8 cellular contexts compared by ENCODE assay signal in genomic region chr14:49692895-49693737, GRCh38. TPM values are rescaled to one million over a fixed set of nuclear protein-coding genes. Genes with fewer than 3 reads are reported as not detected.
DNase-seq lines count a peak whose midpoint lies in the region; TF ChIP-seq lines count a peak whose summit lies in the region.

A gene with protein sequence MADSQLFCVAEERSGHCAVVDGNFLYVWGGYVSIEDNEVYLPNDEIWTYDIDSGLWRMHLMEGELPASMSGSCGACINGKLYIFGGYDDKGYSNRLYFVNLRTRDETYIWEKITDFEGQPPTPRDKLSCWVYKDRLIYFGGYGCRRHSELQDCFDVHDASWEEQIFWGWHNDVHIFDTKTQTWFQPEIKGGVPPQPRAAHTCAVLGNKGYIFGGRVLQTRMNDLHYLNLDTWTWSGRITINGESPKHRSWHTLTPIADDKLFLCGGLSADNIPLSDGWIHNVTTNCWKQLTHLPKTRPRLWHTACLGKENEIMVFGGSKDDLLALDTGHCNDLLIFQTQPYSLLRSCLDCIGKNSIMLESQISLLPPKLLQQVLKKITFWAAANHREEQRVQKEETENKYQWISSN (plus strand): TSS chr14:49693120. CDS start chr14:49693195, 75 bp downstream.

- peak within 1 kb of the TSS; percentile 63 for H3K14ac ChIP-seq in trophoblast cell (ENCODE audit: low read length)

- H3K9ac ChIP-seq in SU-DHL-6 (ENCODE audit: low read length): peak within 1 kb of the TSS; percentile 65
- H3K9ac ChIP-seq in trophoblast cell (ENCODE audit: low read length): peak within 1 kb of the TSS; percentile 95

- peak; percentile 43 for TF ChIP-seq POLR2A in NB4 (IDR thresholded peaks at IDR 0.05; ENCODE audit: extremely low read depth, insufficient read length)

- H3K18ac ChIP-seq in trophoblast cell (ENCODE audit: low read length): peak within 1 kb of the TSS; percentile 58

- H2BK12ac ChIP-seq in trophoblast cell (ENCODE audit: low read length): no peak within 1 kb of the TSS

- no peaks in the 10 kb centered on the region for H3K36me3 ChIP-seq in GM06990 (ENCODE audit: control insufficient read depth, insufficient read depth, low read length)
- no peaks in the 10 kb centered on the region for H3K36me3 ChIP-seq in SU-DHL-6 (ENCODE audit: low read length)
- no peaks in the 10 kb centered on the region for H3K36me3 ChIP-seq in cardiac muscle cell
- H3K36me3 ChIP-seq in trophoblast cell (ENCODE audit: control insufficient read depth in 1 of 2, insufficient read depth in 2 of 2, low read length in 2 of 2): no peaks in the 10 kb centered on the region
- peaks cover 0 to 5% (median 0%) of the 10 kb centered on the region in 3 donors for H3K36me3 ChIP-seq in tibial artery

- H3K27me3 ChIP-seq in GM06990 (replicated peaks; ENCODE audit: control insufficient read depth, insufficient read depth, low read length) (no peaks in the 10 kb centered on the region), SU-DHL-6 (ENCODE audit: low read length) (no peaks in the 10 kb centered on the region), cardiac muscle cell (no peaks in the 10 kb centered on the region), trophoblast cell (ENCODE audit: insufficient read depth, low read length) (no peaks in the 10 kb centered on the region), tibial artery (no peaks in the 10 kb centered on the region)

- H3K4me2 ChIP-seq in SU-DHL-6 (ENCODE audit: low read depth, low read length, poor library complexity, severe bottlenecking) (peak within 1 kb of the TSS; percentile 72), trophoblast cell (ENCODE audit: low read length) (peak within 1 kb of the TSS; percentile 76)

- no peak within 1 kb of the TSS for H2AK5ac ChIP-seq in trophoblast cell (ENCODE audit: low read length)

- intact Hi-C loops in tibial artery (cut with DNase I; ENCODE audit: low total_unique reads): loop anchor here (5.0 kb wide), 2 partner anchors 61 to 74 kb away; partner anchors contain the start of gene KLHDC2

- H2BK5ac ChIP-seq in trophoblast cell (ENCODE audit: low read depth, low read length, poor library complexity): peak within 1 kb of the TSS; percentile 34

- WGBS in trophoblast cell (ENCODE audit: extremely low coverage, insufficient coverage, insufficient read length): no CpG with 5 or more reads among the region's 85 CpGs

- H3K4me3 ChIP-seq in GM06990 (replicated peaks; ENCODE audit: low read depth, low read length) (peak within 1 kb of the TSS; percentile 79), NB4 (ENCODE audit: low read depth, low read length) (peak within 1 kb of the TSS; percentile 67), SU-DHL-6 (ENCODE audit: insufficient read depth, low read length, poor library complexity, severe bottlenecking) (peak within 1 kb of the TSS; percentile 62), cardiac muscle cell (peak within 1 kb of the TSS; percentile 44), trophoblast cell (ENCODE audit: low read depth, low read length) (peak within 1 kb of the TSS; percentile 85), tibial artery (peak within 1 kb of the TSS; percentile 68 to 89)

- H3K79me1 ChIP-seq in trophoblast cell (ENCODE audit: low read length): peaks cover 9% of the 10 kb centered on the region

- peak within 1 kb of the TSS; percentile 61 for H4K12ac ChIP-seq in trophoblast cell (ENCODE audit: low read depth, low read length)

- POLR2A ChIA-PET in HEK293T (lab: Yijun Ruan, JAX): interaction anchor here (0.6 to 4.4 kb wide), 6 partner anchors 9 to 76 kb away, joined by 3 to 55 read pairs (median 6); partner anchors contain the start of genes KLHDC2, MGAT2 and RPL36AL

- H3K9me2 ChIP-seq in SU-DHL-6 (replicated peaks; ENCODE audit: insufficient read depth, low read length): no peaks in the 10 kb centered on the region

- CTCF ChIA-PET in HEK293T (lab: Yijun Ruan, JAX): no interaction called here

- peak within 1 kb of the TSS; percentile 93 for H2AFZ ChIP-seq in SU-DHL-6 (ENCODE audit: low read depth, low read length, severe bottlenecking)
- peak within 1 kb of the TSS; percentile 90 for H2AFZ ChIP-seq in trophoblast cell (ENCODE audit: insufficient read depth, low read length, poor library complexity)

- DNase-seq in GM06990 (ENCODE audit: extremely low read depth, insufficient read length): peak; percentile 78
- peak; percentile 64 for DNase-seq in HEK293T (ENCODE audit: extremely low spot score)
- DNase-seq in NB4 (ENCODE audit: low read depth): peak; percentile 83
- DNase-seq in activated naive CD8-positive, alpha-beta T cell treated with anti-CD3 and anti-CD28 coated beads, Interleukin-2, amount 50 U/mL, for 16 hours (ENCODE audit: low read depth, low spot score): peak; percentile 40
- peak; percentile 85 for DNase-seq in cardiac muscle cell (ENCODE audit: low read depth in 1 of 2, low spot score in 1 of 2)
- DNase-seq in trophoblast cell: peak; percentile 65 to 71
- peak; percentile 88 to 94 for DNase-seq in tibial artery

- peak within 1 kb of the TSS; percentile 72 for H4K91ac ChIP-seq in trophoblast cell (ENCODE audit: low read depth, low read length)

- no peaks in the 10 kb centered on the region for H4K20me1 ChIP-seq in SU-DHL-6 (ENCODE audit: low read depth, low read length)

- H3K79me2 ChIP-seq in SU-DHL-6 (ENCODE audit: insufficient read depth, low read length) (no peaks in the 10 kb centered on the region), trophoblast cell (ENCODE audit: control insufficient read depth, insufficient read depth, low read length, poor library complexity) (peaks cover 8% of the 10 kb centered on the region)

- H3K27ac ChIP-seq in SU-DHL-6 (ENCODE audit: low read depth, low read length) (no peak within 1 kb of the TSS), cardiac muscle cell (peak within 1 kb of the TSS; percentile 95), trophoblast cell (ENCODE audit: low read depth, low read length) (peak within 1 kb of the TSS; percentile 33), tibial artery (peak within 1 kb of the TSS; percentile 87 to 98)

- H3K4me1 ChIP-seq in cardiac muscle cell (ENCODE audit: low read depth): peaks cover 8% of the 10 kb centered on the region
- peaks cover 0 to 3% of the 10 kb centered on the region in 2 experiments for H3K4me1 ChIP-seq in trophoblast cell (ENCODE audit: control insufficient read depth in 1 of 2, insufficient read depth in 2 of 2, low read length in 2 of 2)
- H3K4me1 ChIP-seq in tibial artery: peaks cover 0 to 23% (median 10%) of the 10 kb centered on the region in 4 donors

- H4K8ac ChIP-seq in trophoblast cell (ENCODE audit: low read depth, low read length): peak within 1 kb of the TSS; percentile 81

- peak within 1 kb of the TSS; percentile 12 for H3K4ac ChIP-seq in trophoblast cell (ENCODE audit: low read depth, low read length)

- peak within 1 kb of the TSS; percentile 25 for H2BK120ac ChIP-seq in trophoblast cell (ENCODE audit: insufficient read depth, low read length, poor library complexity)

- no peak within 1 kb of the TSS for H3K23ac ChIP-seq in trophoblast cell (ENCODE audit: low read length)

- peaks cover 28% of the 10 kb centered on the region for H3F3A ChIP-seq in SU-DHL-6 (ENCODE audit: insufficient read depth)

- H3K9me3 ChIP-seq in SU-DHL-6 (ENCODE audit: insufficient read depth, low read length): no peaks in the 10 kb centered on the region
- H3K9me3 ChIP-seq in cardiac muscle cell (ENCODE audit: low read depth): no peaks in the 10 kb centered on the region
- no peaks in the 10 kb centered on the region for H3K9me3 ChIP-seq in trophoblast cell (ENCODE audit: insufficient read depth, low read depth, low read length)
- no peaks in the 10 kb centered on the region for H3K9me3 ChIP-seq in tibial artery

- no peak for TF ChIP-seq CTCF in GM06990 (IDR thresholded peaks at IDR 0.05; ENCODE audit: insufficient read depth, low read length, poor library complexity, severe bottlenecking)
- no peak for TF ChIP-seq CTCF in NB4 (IDR thresholded peaks at IDR 0.05; ENCODE audit: low read depth, low read length)
- no peak for TF ChIP-seq CTCF in SU-DHL-6 (IDR thresholded peaks at IDR 0.05; ENCODE audit: insufficient read depth, low read length, poor library complexity, severe bottlenecking)
- TF ChIP-seq CTCF in cardiac muscle cell (IDR thresholded peaks at IDR 0.05; ENCODE audit: low read depth, low read length): no peak
- TF ChIP-seq CTCF in tibial artery (IDR thresholded peaks at IDR 0.05): no peak

TF ChIP-seq in HEK293T, 16 proteins besides CTCF, POLR2A, EP300 and RAD21:
- TF ChIP-seq FOXM1 (IDR thresholded peaks at IDR 0.05; ENCODE audit: borderline replicate concordance) (peak; percentile 65), ZNF384 (IDR thresholded peaks at IDR 0.05) (peak; percentile 85), PKNOX1 (IDR thresholded peaks at IDR 0.05) (no peak), L3MBTL2 (conservative IDR thresholded peaks at IDR 0.05) (peak; percentile 51; the same call in 1 of the 2 replicates), TARDBP (IDR thresholded peaks at IDR 0.05) (peak; percentile 87), NFRKB (IDR thresholded peaks at IDR 0.05) (no peak)

RNA-seq across cellular contexts. Expression of the gene that starts here (rescaled TPM):
- 0.85 and 2.6 TPM in 2 replicates for total RNA-seq in cardiac muscle cell
- 4.0 and 4.1 TPM in 2 replicates for polyA plus RNA-seq in cardiac muscle cell
- 0.39 and 0.59 TPM in 2 replicates for polyA plus RNA-seq in trophoblast cell (2013)

Comparison
In these comparisons a context has a peak if more than half of its experiments do, and no peak if none do; other contexts are left out.
1. DNase-seq: peak in every context shown above with its lines; median percentile 91 in tibial artery; 85 in cardiac muscle cell; 83 in NB4; 78 in GM06990; 68 in trophoblast cell; 64 in HEK293T; 40 in activated naive CD8-positive, alpha-beta T cell treated with anti-CD3 and anti-CD28 coated beads, Interleukin-2, amount 50 U/mL, for 16 hours.